1 cellular context compared by ENCODE assay signal in genomic region chrX:97397371-97397770, GRCh38.
TF ChIP-seq lines count a peak whose summit lies in the region.

No MANE protein-coding gene starts in this region.

TF ChIP-seq in WTC11, 78 proteins besides CTCF, POLR2A, EP300 and RAD21 (continued from another document):
- TF ChIP-seq ZSCAN18 (CRISPR knock-in tag; IDR thresholded peaks at IDR 0.05) (no peak), TCF7 (CRISPR knock-in tag; IDR thresholded peaks at IDR 0.05; ENCODE audit: low read depth) (no peak), OVOL2 (CRISPR knock-in tag; IDR thresholded peaks at IDR 0.05; ENCODE audit: borderline replicate concordance) (no peak)
TF ChIP-seq in WTC11: peak in this region for 0.
